26 cellular contexts compared by ENCODE assay signal in the genomic region with DNA sequence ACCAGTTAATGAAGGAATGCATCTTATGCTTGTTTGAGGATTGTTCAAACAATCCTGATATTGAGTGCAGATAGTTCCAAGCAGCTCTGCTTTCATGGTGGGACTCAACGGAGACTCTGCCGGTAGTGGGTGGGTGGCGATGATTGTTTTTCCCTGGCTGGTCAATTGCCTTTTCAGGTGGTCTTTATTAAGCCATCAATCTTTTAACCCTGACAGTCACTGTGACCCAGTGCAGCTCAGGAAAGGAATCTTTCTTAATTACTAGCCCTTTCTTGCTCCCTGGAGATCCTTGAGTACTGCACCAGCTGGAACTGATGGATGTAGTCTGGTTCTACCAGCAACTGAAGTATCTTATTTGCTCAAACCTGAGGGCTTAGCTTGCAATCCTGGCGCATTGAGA.
"Had no signal": no experiment of that assay in that cellular context is flagged by ENCODE, and none has a peak within 500 bp of the region (broad histone marks: within the 10 kb centered on the region; RNA-seq: fewer than 3 reads in every experiment).

No MANE protein-coding gene starts in this region.

- H3K4me1 Mint-ChIP-seq: activated B cell treated with CpG ODN at 0.5 μM for 24 hours; activated CD4-positive, alpha-beta T cell treated with anti-CD3 and anti-CD28 coated beads, Interleukin-2, amount 10 ng/mL, durations not matched to agents 24 days and 14 days; activated CD8-positive, alpha-beta memory T cell treated with anti-CD3 and anti-CD28 coated beads, Interleukin-2, amount 10 ng/mL, durations not matched to agents 7 days and 5 days; activated naive CD4-positive, alpha-beta T cell treated with anti-CD3 and anti-CD28 coated beads, Interleukin-2, amount 50 U/mL, for 24 hours; IgD-negative memory B cell; T-cell had no signal

- H3K9me3 ChIP-seq: breast epithelium had no signal

- H3K4me3 ChIP-seq: breast epithelium, SK-N-MC had no signal

- H3K27ac Mint-ChIP-seq: activated B cell treated with CpG ODN at 0.5 μM for 24 hours; activated CD4-positive, alpha-beta T cell treated with anti-CD3 and anti-CD28 coated beads, Interleukin-2, amount 10 ng/mL, durations not matched to agents 24 days and 14 days; activated CD8-positive, alpha-beta memory T cell treated with anti-CD3 and anti-CD28 coated beads, Interleukin-2, amount 10 ng/mL, durations not matched to agents 7 days and 5 days; activated naive CD4-positive, alpha-beta T cell treated with anti-CD3 and anti-CD28 coated beads, Interleukin-2, amount 50 U/mL, for 24 hours; activated T-cell treated with anti-CD3 and anti-CD28 coated beads, Interleukin-2, amount 50 U/mL, for 24 hours; activated T-helper 1 cell treated with anti-CD3 and anti-CD28 coated beads, Interleukin-12 subunit alpha, Interleukin-12 subunit beta, Interleukin-2, Interleukin-4 antibody, amounts not matched to agents 30 ng/mL and 10 ng/mL and 1 ng/mL, durations not matched to agents 14 hours and 24 hours and 36 hours; IgD-negative memory B cell; T-cell had no signal

- H3K27ac ChIP-seq: breast epithelium, SK-N-MC had no signal

- DNase-seq: activated B cell treated with CpG ODN at 0.5 μM for 24 hours; activated CD4-positive, alpha-beta T cell treated with anti-CD3 and anti-CD28 coated beads for 1 hour; activated CD4-positive, alpha-beta T cell treated with anti-CD3 and anti-CD28 coated beads, Interleukin-2, amount 10 ng/mL, durations not matched to agents 24 days and 14 days; activated CD4-positive, alpha-beta T cell treated with anti-CD3 and anti-CD28 coated beads, Interleukin-2, amount 50 U/mL, for 48 hours; activated CD8-positive, alpha-beta memory T cell treated with anti-CD3 and anti-CD28 coated beads, Interleukin-2, amount 10 ng/mL, durations not matched to agents 7 days and 5 days; activated effector memory CD4-positive, alpha-beta T cell treated with Interleukin-2 at 50 U/mL for 16 hours; activated naive CD4-positive, alpha-beta T cell; activated T-cell treated with anti-CD3 and anti-CD28 coated beads, Interleukin-2, amount 50 U/mL, for 24 hours; aorta; caudate nucleus; KG1; NCI-H1092; NCI-H1436; NCI-H1694 treated with DMSO at 0.1 percent for 48 hours; NCI-H2081 treated with DMSO at 0.1 percent for 48 hours; NCI-H446 treated with DMSO at 0.1 percent for 48 hours; NCI-H526 treated with DMSO at 0.1 percent for 48 hours; SIG-M5; T-cell; T-helper 2 cell; T1000 had no signal

- H3K4me1 ChIP-seq: breast epithelium had no signal

- ATAC-seq: activated CD8-positive, alpha-beta memory T cell treated with anti-CD3 and anti-CD28 coated beads, Interleukin-2, amount 10 ng/mL, durations not matched to agents 7 days and 5 days; T-cell had no signal

- H3K4me3 Mint-ChIP-seq: activated B cell treated with CpG ODN at 0.5 μM for 24 hours; activated CD4-positive, alpha-beta T cell treated with anti-CD3 and anti-CD28 coated beads, Interleukin-2, amount 10 ng/mL, durations not matched to agents 24 days and 14 days; activated CD8-positive, alpha-beta memory T cell treated with anti-CD3 and anti-CD28 coated beads, Interleukin-2, amount 10 ng/mL, durations not matched to agents 7 days and 5 days; activated naive CD4-positive, alpha-beta T cell treated with anti-CD3 and anti-CD28 coated beads, Interleukin-2, amount 50 U/mL, for 24 hours; activated T-cell treated with anti-CD3 and anti-CD28 coated beads, Interleukin-2, amount 50 U/mL, for 24 hours; activated T-helper 1 cell treated with anti-CD3 and anti-CD28 coated beads, Interleukin-12 subunit alpha, Interleukin-12 subunit beta, Interleukin-2, Interleukin-4 antibody, amounts not matched to agents 30 ng/mL and 10 ng/mL and 1 ng/mL, durations not matched to agents 14 hours and 24 hours and 36 hours; IgD-negative memory B cell; T-cell had no signal

- H3K36me3 Mint-ChIP-seq: activated CD8-positive, alpha-beta memory T cell treated with anti-CD3 and anti-CD28 coated beads, Interleukin-2, amount 10 ng/mL, durations not matched to agents 7 days and 5 days; activated naive CD4-positive, alpha-beta T cell treated with anti-CD3 and anti-CD28 coated beads, Interleukin-2, amount 50 U/mL, for 24 hours; IgD-negative memory B cell; T-cell had no signal

- H3K27me3 Mint-ChIP-seq: activated B cell treated with CpG ODN at 0.5 μM for 24 hours; activated CD4-positive, alpha-beta T cell treated with anti-CD3 and anti-CD28 coated beads, Interleukin-2, amount 10 ng/mL, durations not matched to agents 24 days and 14 days; activated CD8-positive, alpha-beta memory T cell treated with anti-CD3 and anti-CD28 coated beads, Interleukin-2, amount 10 ng/mL, durations not matched to agents 7 days and 5 days; activated naive CD4-positive, alpha-beta T cell treated with anti-CD3 and anti-CD28 coated beads, Interleukin-2, amount 50 U/mL, for 24 hours; activated T-cell treated with anti-CD3 and anti-CD28 coated beads, Interleukin-2, amount 50 U/mL, for 24 hours; T-cell had no signal

- H3K27me3 ChIP-seq: breast epithelium had no signal

- H3K9me3 Mint-ChIP-seq: activated B cell treated with CpG ODN at 0.5 μM for 24 hours; activated CD4-positive, alpha-beta T cell treated with anti-CD3 and anti-CD28 coated beads, Interleukin-2, amount 10 ng/mL, durations not matched to agents 24 days and 14 days; activated naive CD4-positive, alpha-beta T cell treated with anti-CD3 and anti-CD28 coated beads, Interleukin-2, amount 50 U/mL, for 24 hours; activated T-cell treated with anti-CD3 and anti-CD28 coated beads, Interleukin-2, amount 50 U/mL, for 24 hours; activated T-helper 1 cell treated with anti-CD3 and anti-CD28 coated beads, Interleukin-12 subunit alpha, Interleukin-12 subunit beta, Interleukin-2, Interleukin-4 antibody, amounts not matched to agents 30 ng/mL and 10 ng/mL and 1 ng/mL, durations not matched to agents 14 hours and 24 hours and 36 hours; T-cell had no signal

- H3K36me3 ChIP-seq: breast epithelium had no signal
